In genomic region chr17:79829004-79829403, GRCh38 we compare ENCODE assay signal across 18 cellular contexts. TPM values are rescaled to one million over a fixed set of nuclear protein-coding genes. Genes with fewer than 3 reads are reported as not detected.
DNase-seq lines count a peak whose midpoint lies in the region; ATAC-seq and TF ChIP-seq lines count a peak whose summit lies in the region.
"Had no signal": no experiment of that assay in that cellular context is flagged by ENCODE, and none has a peak within 500 bp of the region (broad histone marks: within the 10 kb centered on the region; RNA-seq: fewer than 3 reads in every experiment).

No MANE protein-coding gene starts in this region.

- H3K79me1 ChIP-seq in H9 (ENCODE audit: insufficient read depth, low read depth, low read length, poor library complexity, severe bottlenecking) = no peaks in the 10 kb centered on the region

- H3K4me1 Mint-ChIP-seq in H9 = peaks cover 18 to 23% of the 10 kb centered on the region in 2 experiments

- TF ChIP-seq CTCF in SK-N-SH (IDR thresholded peaks at IDR 0.05) = no peak
- TF ChIP-seq CTCF in Panc1 (IDR thresholded peaks at IDR 0.05) = no peak
- no peak for TF ChIP-seq CTCF in neural cell (IDR thresholded peaks at IDR 0.05; ENCODE audit: poor library complexity, severe bottlenecking)
- TF ChIP-seq CTCF in H9 (conservative IDR thresholded peaks at IDR 0.05) = no peak

- DNase-seq in SK-N-SH (no peak), DMS53 (lab: John Stamatoyannopoulos, UW) (peak; percentile 42), Panc1 (ENCODE audit: low read depth, low spot score) (no peak), H9 (no peak), iPS-NIHi11 (ENCODE audit: low spot score) (no peak)
- DNase-seq: activated CD4-positive, alpha-beta T cell treated with anti-CD3 and anti-CD28 coated beads, Interleukin-2, amount 50 U/mL, for 4 hours; activated naive CD4-positive, alpha-beta T cell treated with anti-CD3 and anti-CD28 coated beads for 36 hours; activated T-cell treated with anti-CD3 and anti-CD28 coated beads, Interleukin-2, amount 50 U/mL, for 24 hours; anterior cingulate cortex; cerebellar nuclear complex; effector memory CD4-positive, alpha-beta T cell; left lung; NCI-H1694; NCI-H345 had no signal

- H2AFZ ChIP-seq in SK-N-SH (ENCODE audit: low read depth) (no peak overlapping the region), neural cell (ENCODE audit: low read depth, low read length) (no peak overlapping the region), H9 (ENCODE audit: low read length) (no peak overlapping the region)

- POLR2A ChIA-PET in SK-N-SH (lab: Yijun Ruan, JAX) (interaction anchor here (0.7 to 1.8 kb wide), 2 partner anchors 10 to 16 kb away, joined by 3 to 7 read pairs; no protein-coding TSS in a partner anchor), Panc1 (lab: Charles Lee) (no interaction called here)

- no peak overlapping the region for H2BK20ac ChIP-seq in H9 (ENCODE audit: low read depth, low read length, poor library complexity, severe bottlenecking)

- H3K4me3 ChIP-seq in SK-N-SH (ENCODE audit: low read depth in 2 of 2, low read length in 1 of 2) = no peak overlapping the region
- no peak overlapping the region for H3K4me3 ChIP-seq in Panc1 (ENCODE audit: low read depth in 2 of 2, low read length in 2 of 2)
- H3K4me3 ChIP-seq in neural cell (ENCODE audit: low read length) = no peak overlapping the region
- H3K4me3 ChIP-seq: left lung had no signal

- TF ChIP-seq EP300 in SK-N-SH (IDR thresholded peaks at IDR 0.05; ENCODE audit: borderline replicate concordance in 1 of 2, low read depth in 1 of 2, low read length in 1 of 2) = no peak
- TF ChIP-seq EP300 in neural cell (conservative IDR thresholded peaks at IDR 0.05; ENCODE audit: poor library complexity, severe bottlenecking) = no peak

- H3K27me3 Mint-ChIP-seq in H9 (ENCODE audit: low read depth) = peaks cover 99% of the 10 kb centered on the region

- H3K9me3 Mint-ChIP-seq in H9 = peaks cover 7 to 10% of the 10 kb centered on the region in 2 experiments; a peak in 4 of 5 replicates
- H3K9me3 Mint-ChIP-seq: activated naive CD4-positive, alpha-beta T cell treated with anti-CD3 and anti-CD28 coated beads for 36 hours; activated T-cell treated with anti-CD3 and anti-CD28 coated beads, Interleukin-2, amount 50 U/mL, for 24 hours had no signal

- H3K27me3 ChIP-seq in SK-N-SH (ENCODE audit: insufficient read depth) (no peaks in the 10 kb centered on the region), Panc1 (ENCODE audit: control insufficient read depth, insufficient read depth, low read length) (no peaks in the 10 kb centered on the region), neural cell (ENCODE audit: insufficient read depth, low read depth, low read length) (peaks cover 3% of the 10 kb centered on the region), H9 (ENCODE audit: insufficient read depth, low read length) (peaks cover 50% of the 10 kb centered on the region)
- H3K27me3 ChIP-seq: left lung had no signal

- H3K9me3 ChIP-seq in SK-N-SH (no peaks in the 10 kb centered on the region), Panc1 (ENCODE audit: control insufficient read depth, insufficient read depth, low read depth, low read length) (no peaks in the 10 kb centered on the region), neural cell (ENCODE audit: low read length) (no peaks in the 10 kb centered on the region), H9 (ENCODE audit: control insufficient read depth, low read depth, low read length) (no peaks in the 10 kb centered on the region)
- H3K9me3 ChIP-seq: left lung, neutrophil had no signal

- H3K27ac Mint-ChIP-seq in H9 = no peak overlapping the region
- H3K27ac Mint-ChIP-seq: activated naive CD4-positive, alpha-beta T cell treated with anti-CD3 and anti-CD28 coated beads for 36 hours; activated T-cell treated with anti-CD3 and anti-CD28 coated beads, Interleukin-2, amount 50 U/mL, for 24 hours had no signal

- no peak overlapping the region for H4K8ac ChIP-seq in H9 (replicated peaks; ENCODE audit: insufficient read length, low read depth, low read length)

- H3K79me2 ChIP-seq in SK-N-SH (ENCODE audit: insufficient read depth) = no peaks in the 10 kb centered on the region
- peaks cover 8% of the 10 kb centered on the region for H3K79me2 ChIP-seq in neural cell (replicated peaks; ENCODE audit: insufficient read depth, low read length)
- H3K79me2 ChIP-seq in H9 (ENCODE audit: insufficient read depth, low read length) = no peaks in the 10 kb centered on the region

- H4K91ac ChIP-seq in H9 (ENCODE audit: insufficient read length, low read depth, low read length) = no peak overlapping the region

- no peak overlapping the region for H3K14ac ChIP-seq in H9 (ENCODE audit: insufficient read depth, low read length)

- no peak overlapping the region for H2BK5ac ChIP-seq in H9 (ENCODE audit: insufficient read length, low read length)

- ATAC-seq in SK-N-SH treated with all-trans-retinoic acid at 6 μM for 48 hours (no peak), Panc1 (no peak), GM18907 (IDR thresholded peaks at IDR 0.05; ENCODE audit: unreplicated experiment) (no peak)
- ATAC-seq: left lung had no signal

- no peak overlapping the region for H3K4me2 ChIP-seq in SK-N-SH
- H3K4me2 ChIP-seq in neural cell (ENCODE audit: low read length) = no peak overlapping the region
- H3K4me2 ChIP-seq in H9 (ENCODE audit: insufficient read depth, insufficient read length, low read length) = no peak overlapping the region

- no TSS peak for BruUV-seq in Panc1 (replicated peaks; lab: Mats Ljungman, UMichigan)

- H3K4ac ChIP-seq in H9 (ENCODE audit: low read depth, low read length) = no peak overlapping the region

- H3K23me2 ChIP-seq in H9 (ENCODE audit: insufficient read length, low read depth, low read length, poor library complexity, severe bottlenecking) = no peaks in the 10 kb centered on the region

- no peak overlapping the region for H2AK5ac ChIP-seq in H9 (ENCODE audit: insufficient read length, low read length)

- peaks cover 0 to 34% of the 10 kb centered on the region in 2 experiments; a peak in 2 of 4 replicates for H3K4me1 ChIP-seq in SK-N-SH (ENCODE audit: control insufficient read depth in 1 of 2, insufficient read depth in 2 of 2, low read depth in 1 of 2, low read length in 1 of 2)
- peaks cover 47% of the 10 kb centered on the region for H3K4me1 ChIP-seq in Panc1 (ENCODE audit: control insufficient read depth, insufficient read depth, low read length)
- peaks cover 2% of the 10 kb centered on the region; the same call in 1 of the 2 replicates for H3K4me1 ChIP-seq in H9 (ENCODE audit: insufficient read depth, low read length)

- H2BK15ac ChIP-seq in H9 (ENCODE audit: low read depth, low read length) = no peak overlapping the region

- WGBS in SK-N-SH (ENCODE audit: low lambda C conversion rate) = 83% methylated on average over 2 of the region's 2 CpGs
- WGBS in H9 (ENCODE audit: extremely low coverage, insufficient read length, low lambda C conversion rate) = no CpG with 5 or more reads among the region's 2 CpGs

- H4K5ac ChIP-seq in H9 (ENCODE audit: insufficient read length, low read depth, low read length) = no peak overlapping the region

- intact Hi-C loops in Panc1 (cut with micrococcal nuclease; ENCODE audit: unreplicated experiment) = no loop called here

- no peak overlapping the region for H3T11ph ChIP-seq in H9 (ENCODE audit: low read length)

- CTCF ChIA-PET in SK-N-SH (lab: Yijun Ruan, JAX) = interaction anchor here (1.6 to 7.1 kb wide), 5 partner anchors 8 to 253 kb away, joined by 4 to 65 read pairs (median 10); partner anchors contain the start of gene CBX4
- CTCF ChIA-PET in Panc1 (lab: Charles Lee) = interaction anchor here (0.6 kb wide), 2 partner anchors 8 to 84 kb away, joined by 3 to 4 read pairs; no protein-coding TSS in a partner anchor

- H3K27ac ChIP-seq in SK-N-SH (ENCODE audit: low read depth in 2 of 2, low read length in 1 of 2) (no peak overlapping the region), Panc1 (ENCODE audit: low read length) (peak overlapping the region; percentile 57; the same call in 1 of the 2 replicates), neural cell (ENCODE audit: low read length) (peak overlapping the region; percentile 45), H9 (ENCODE audit: insufficient read length, low read depth, low read length) (no peak overlapping the region)
- H3K27ac ChIP-seq: left lung, neutrophil had no signal

- in situ Hi-C loops in Panc1 (cut with HindIII; ENCODE audit: low pct_unique_long_range_greater_than_20kb, low sequenced_read_pairs) = no loop called here

- H2BK12ac ChIP-seq in H9 (ENCODE audit: insufficient read length, low read depth, low read length) = no peak overlapping the region

- H3K9ac ChIP-seq in SK-N-SH (no peak overlapping the region), neural cell (ENCODE audit: low read length) (no peak overlapping the region), H9 (ENCODE audit: extremely low read depth, insufficient read length, low read length) (no peak overlapping the region)

- H3F3A ChIP-seq in SK-N-SH (replicated peaks; ENCODE audit: insufficient read depth) (peaks cover 7% of the 10 kb centered on the region), neural cell (ENCODE audit: insufficient read depth, low read length, poor library complexity, severe bottlenecking) (peaks cover 3% of the 10 kb centered on the region)

- no peak overlapping the region for H3K56ac ChIP-seq in H9 (ENCODE audit: insufficient read length, low read depth, low read length)

- H3K36me3 Mint-ChIP-seq in H9 (ENCODE audit: insufficient read depth in 1 of 3, low read depth in 3 of 3) = peaks cover 0 to 5% (median 3%) of the 10 kb centered on the region in 3 experiments; a peak in 4 of 7 replicates

- H3K9me2 ChIP-seq in SK-N-SH = no peaks in the 10 kb centered on the region
- no peaks in the 10 kb centered on the region for H3K9me2 ChIP-seq in neural cell (ENCODE audit: insufficient read depth, low read length)

- peaks cover 5% of the 10 kb centered on the region; the same call in 1 of the 2 replicates for H4K20me1 ChIP-seq in SK-N-SH (ENCODE audit: insufficient read depth)
- H4K20me1 ChIP-seq in neural cell (ENCODE audit: insufficient read depth) = peaks cover 13% of the 10 kb centered on the region
- no peaks in the 10 kb centered on the region for H4K20me1 ChIP-seq in H9 (ENCODE audit: control insufficient read depth, insufficient read depth, insufficient read length)

- no peak overlapping the region for H3K18ac ChIP-seq in H9 (ENCODE audit: insufficient read length, low read depth, low read length)

- TF ChIP-seq RAD21 in SK-N-SH (IDR thresholded peaks at IDR 0.05; ENCODE audit: low read length) (no peak), neural cell (conservative IDR thresholded peaks at IDR 0.05) (no peak)

- no peak overlapping the region for H3K23ac ChIP-seq in H9 (ENCODE audit: insufficient read length, low read depth, low read length)

- H3K4me3 Mint-ChIP-seq in H9 = no peak overlapping the region
- H3K4me3 Mint-ChIP-seq: activated naive CD4-positive, alpha-beta T cell treated with anti-CD3 and anti-CD28 coated beads for 36 hours; activated T-cell treated with anti-CD3 and anti-CD28 coated beads, Interleukin-2, amount 50 U/mL, for 24 hours had no signal

- H2BK120ac ChIP-seq in H9 (ENCODE audit: low read depth, low read length, poor library complexity, severe bottlenecking) = no peak overlapping the region

- H3K36me3 ChIP-seq in SK-N-SH (replicated peaks in 1 of 2; ENCODE audit: control insufficient read depth in 1 of 2, insufficient read depth in 2 of 2, low read length in 1 of 2) = peaks cover 5 to 12% of the 10 kb centered on the region in 2 experiments
- peaks cover 2% of the 10 kb centered on the region; the same call in 1 of the 2 replicates for H3K36me3 ChIP-seq in Panc1 (ENCODE audit: control insufficient read depth, insufficient read depth, low read length)
- no peaks in the 10 kb centered on the region for H3K36me3 ChIP-seq in neural cell (ENCODE audit: insufficient read depth, low read length)

RNA-seq across cellular contexts. Expression of gene CBX4, which starts 10.2 kb away (rescaled TPM):
- polyA plus RNA-seq in SK-N-SH (2012; rRNA removed) (16.6 and 21.9 TPM in 2 replicates), neural cell (31.9 and 34.6 TPM in 2 replicates)
- polyA plus RNA-seq in SK-N-SH (2012; cell fraction: cytosol; rRNA removed) = 11.0 and 13.2 TPM in 2 replicates
- 23.6 and 29.2 TPM in 2 replicates for polyA plus RNA-seq in SK-N-SH (2012; cell fraction: nucleus; rRNA removed)
- total RNA-seq in Panc1 (2021; ENCODE audit: unreplicated experiment) (48.6 TPM), H9 (2021) (5.1 and 6.2 TPM in 2 replicates)
- 39.2 TPM for polyA plus RNA-seq in Panc1 (2012; ENCODE audit: insufficient read length)
- 43.3 and 45.8 TPM in 2 replicates for polyA minus RNA-seq in neural cell

RNA-seq across cellular contexts. Expression of gene CBX8, which starts 32.1 kb away (rescaled TPM):
- polyA plus RNA-seq in SK-N-SH (2012; rRNA removed) (2.1 and 2.9 TPM in 2 replicates), neural cell (15.4 and 27.6 TPM in 2 replicates)
- 2.0 and 2.8 TPM in 2 replicates for polyA plus RNA-seq in SK-N-SH (2012; cell fraction: cytosol; rRNA removed)
- polyA plus RNA-seq in SK-N-SH (2012; cell fraction: nucleus; rRNA removed) = 6.1 and 6.5 TPM in 2 replicates
- total RNA-seq in Panc1 (2021; ENCODE audit: unreplicated experiment) (15.3 TPM), H9 (2021) (1.2 and 2.9 TPM in 2 replicates)
- 17.3 TPM for polyA plus RNA-seq in Panc1 (2012; ENCODE audit: insufficient read length)
- 26.4 and 33.8 TPM in 2 replicates for polyA minus RNA-seq in neural cell

RNA-seq across cellular contexts. Expression of gene CBX2, which starts 51.1 kb away (rescaled TPM):
- polyA plus RNA-seq in SK-N-SH (2012; rRNA removed) = 19.7 and 22.4 TPM in 2 replicates
- 9.7 and 13.6 TPM in 2 replicates for polyA plus RNA-seq in SK-N-SH (2012; cell fraction: cytosol; rRNA removed)
- polyA plus RNA-seq in SK-N-SH (2012; cell fraction: nucleus; rRNA removed) = 42.0 and 52.6 TPM in 2 replicates
- 9.0 TPM for total RNA-seq in Panc1 (2021; ENCODE audit: unreplicated experiment)
- 5.9 TPM for polyA plus RNA-seq in Panc1 (2012; ENCODE audit: insufficient read length)
- polyA plus RNA-seq in neural cell = 15.9 and 16.9 TPM in 2 replicates
- polyA minus RNA-seq in neural cell = 27.1 and 28.5 TPM in 2 replicates
- total RNA-seq in H9 (2021) = 77.4 and 79.4 TPM in 2 replicates

Comparison
In these comparisons a context has a peak if more than half of its experiments do, and no peak if none do; other contexts are left out.
1. H3K27ac ChIP-seq: peak in Panc1 (single experiment) and neural cell (single experiment); none in SK-N-SH (0 of 2) and H9 (single experiment).